In genomic region chr11:67486481-67487195, GRCh38 we compare ENCODE assay signal across 13 cellular contexts. TPM values are rescaled to one million over a fixed set of nuclear protein-coding genes. Genes with fewer than 3 reads are reported as not detected.
DNase-seq lines count a peak whose midpoint lies in the region; ATAC-seq, FAIRE-seq and TF ChIP-seq lines count a peak whose summit lies in the region.
"Had no signal": no experiment of that assay in that cellular context is flagged by ENCODE, and none has a peak within 500 bp of the region (broad histone marks: within the 10 kb centered on the region; RNA-seq: fewer than 3 reads in every experiment).

No MANE protein-coding gene starts in this region.

- FAIRE-seq in K562 (lab: Jason Lieb, UNC): no peak
- FAIRE-seq: HTR-8/SVneo had no signal

- no peaks in the 10 kb centered on the region for H3K9me3 Mint-ChIP-seq in type B pancreatic cell

- 87% methylated on average over 20 of the region's 20 CpGs for WGBS in K562 (ENCODE audit: insufficient coverage, low coverage, missing lambda C conversion rate)

- H3K36me3 ChIP-seq in K562 (ENCODE audit: control insufficient read depth, insufficient read depth, low read length): peaks cover 43% of the 10 kb centered on the region; the same call in 1 of the 3 replicates

- H4K20me1 ChIP-seq in K562 (replicated peaks; ENCODE audit: control insufficient read depth, insufficient read depth, low read length): no peaks in the 10 kb centered on the region

- no TSS peak for BruUV-seq in K562 (replicated peaks; lab: Mats Ljungman, UMichigan)

- no peak overlapping the region for H3K4me2 ChIP-seq in K562 (ENCODE audit: insufficient read depth, low read length)

- H3K9me3 ChIP-seq in K562 (replicated peaks; ENCODE audit: control insufficient read depth, insufficient read depth, low read depth, low read length): no peaks in the 10 kb centered on the region
- H3K9me3 ChIP-seq: Caco-2 had no signal

- in situ Hi-C loops in K562 (cut with MboI): no loop called here

- no peak overlapping the region for H3K4me3 ChIP-seq in K562

- H3K9ac ChIP-seq in K562 (ENCODE audit: insufficient read depth in 1 of 2, low read depth in 2 of 2, low read length in 2 of 2): peak overlapping the region in 1 of 2 experiments; percentile 80; a peak in 3 of 4 replicates

- no peak for TF ChIP-seq RAD21 in K562 (CRISPR knock-in tag; conservative IDR thresholded peaks at IDR 0.05 in 1 of 2, IDR thresholded peaks at IDR 0.05 in 1 of 2)

- H3K4me1 ChIP-seq in K562 (replicated peaks in 1 of 2; ENCODE audit: control insufficient read depth in 2 of 2, insufficient read depth in 2 of 2, low read length in 2 of 2): peaks cover 28 to 79% of the 10 kb centered on the region in 2 experiments

- no peak overlapping the region for H2AFZ ChIP-seq in K562 (ENCODE audit: low read depth, low read length)

- peak; percentile 45 for DNase-seq in stimulated activated naive CD4-positive, alpha-beta T cell treated with Interleukin-2 at 50 U/mL for 16 hours (lab: John Stamatoyannopoulos, UW)
- DNase-seq in stimulated activated naive CD4-positive, alpha-beta T cell (lab: John Stamatoyannopoulos, UW): no peak
- no peak for DNase-seq in K562 (ENCODE audit: extremely low read depth in 1 of 4, low spot score in 3 of 4)
- DNase-seq in type B pancreatic cell (ENCODE audit: extremely low spot score, unreplicated experiment): no peak
- DNase-seq in kidney tubule cell (ENCODE audit: low spot score): no peak
- no peak for DNase-seq in mucosa of gallbladder (ENCODE audit: low spot score)
- no peak for DNase-seq in ecto neural progenitor cell (ENCODE audit: low spot score)
- DNase-seq: Caco-2, cortex of kidney, NCI-H526 treated with DMSO at 0.1 percent for 48 hours had no signal

- peaks cover 34% of the 10 kb centered on the region for H3K79me2 ChIP-seq in K562 (ENCODE audit: control insufficient read depth, insufficient read depth, low read length)

- ATAC-seq in HG03432 (IDR thresholded peaks at IDR 0.05; ENCODE audit: unreplicated experiment) (peak; percentile 23), K562 (no peak)

- peak overlapping the region; percentile 57 for H3K4me3 Mint-ChIP-seq in type B pancreatic cell

- CTCF ChIA-PET in K562 (lab: Yijun Ruan, JAX; ENCODE audit: low intra/inter-chr PET ratio): no interaction called here

- TF ChIP-seq CTCF in K562 (IDR thresholded peaks at IDR 0.05 in 2 of 3, conservative IDR thresholded peaks at IDR 0.05 in 1 of 3; ENCODE audit: insufficient read depth in 2 of 3, low read depth in 1 of 3, low read length in 3 of 3) (no peak), type B pancreatic cell (conservative IDR thresholded peaks at IDR 0.05) (no peak)

- peaks cover 31% of the 10 kb centered on the region for H3K4me1 Mint-ChIP-seq in type B pancreatic cell (ENCODE audit: unreplicated experiment)

- TF ChIP-seq POLR2A in K562 (conservative IDR thresholded peaks at IDR 0.05): no peak

- no peak overlapping the region for H3K27ac Mint-ChIP-seq in type B pancreatic cell

- H3K27me3 ChIP-seq in K562 (ENCODE audit: control insufficient read depth in 2 of 2, insufficient read depth in 2 of 2, low read length in 2 of 2): no peaks in the 10 kb centered on the region

- TF ChIP-seq EP300 in K562 (IDR thresholded peaks at IDR 0.05; ENCODE audit: low read length): no peak

- peaks cover 3% of the 10 kb centered on the region for H3K27me3 Mint-ChIP-seq in type B pancreatic cell

- H3K27ac ChIP-seq in K562 (ENCODE audit: extremely low read depth, low read depth, low read length): peak overlapping the region; percentile 42; the same call in 2 of the 3 replicates
- H3K27ac ChIP-seq: VCaP had no signal

- H3K9me1 ChIP-seq in K562 (ENCODE audit: control insufficient read depth, insufficient read depth, low read length): no peaks in the 10 kb centered on the region

- POLR2A ChIA-PET in K562 (lab: Yijun Ruan, JAX): interaction anchor here (0.6 kb wide), 1 partner anchor 174 kb away, joined by 3 read pairs; no protein-coding TSS in a partner anchor

- peaks cover 13% of the 10 kb centered on the region for H3K36me3 Mint-ChIP-seq in type B pancreatic cell

- intact Hi-C loops in K562 (cut with micrococcal nuclease): no loop called here

RNA-seq across cellular contexts. Expression of gene AIP, which starts 3.8 kb away (rescaled TPM):
- total RNA-seq in K562 (2011; cell fraction: chromatin; rRNA removed; ENCODE audit: low replicate concordance): 16.7 and 49.3 TPM in 2 replicates
- total RNA-seq in K562 (2011; cell fraction: nucleolus; rRNA removed): 51.0 and 54.0 TPM in 2 replicates
- total RNA-seq in K562 (2011; cell fraction: nucleoplasm; rRNA removed): 29.5 and 34.8 TPM in 2 replicates
- 92.5 and 101 TPM in 2 replicates for total RNA-seq in K562 (2014; rRNA removed)
- 16.6 and 37.0 TPM in 2 replicates for total RNA-seq in K562 (2014; rRNA removed; fragmentation: Illumina TruSeq; extraction: Trizol)
- total RNA-seq in K562 (2015; rRNA removed; fragmentation: Illumina TruSeq; extraction: Trizol): 50.3 and 52.7 TPM in 2 replicates
- total RNA-seq in K562 (2021): 71.2 and 78.3 TPM in 2 replicates
- polyA plus RNA-seq in K562 (2011; rRNA removed): 66.6 and 98.4 TPM in 2 replicates
- polyA plus RNA-seq in K562 (2011; cell fraction: cytosol; rRNA removed): 124 and 170 TPM in 2 replicates
- 61.0 and 75.7 TPM in 2 replicates for polyA plus RNA-seq in K562 (2011; cell fraction: nucleus; rRNA removed)
- 81.9 and 121 TPM in 2 replicates for polyA plus RNA-seq in K562 (2012)
- polyA plus RNA-seq in K562 (2014; fragmentation: Illumina TruSeq; extraction: Trizol): 40.2 and 66.9 TPM in 2 replicates
- polyA plus RNA-seq in K562 (2014; fragmentation: Nextera tagmentation; extraction: Ambion mirVana): 10 to 100 TPM in 1 of 2 experiments, 1 to 10 TPM in 1; 5.2 to 16.2 TPM
- polyA plus RNA-seq in K562 (2014; rRNA removed): 85.1 and 92.7 TPM in 2 replicates
- 43.3 and 59.8 TPM in 2 replicates for polyA minus RNA-seq in K562 (2011; rRNA and poly(A)+ RNA removed)
- 48.4 and 57.2 TPM in 2 replicates for polyA minus RNA-seq in K562 (2011; cell fraction: cytosol; rRNA and poly(A)+ RNA removed)
- polyA minus RNA-seq in K562 (2011; cell fraction: nucleus; rRNA and poly(A)+ RNA removed): 22.1 and 26.9 TPM in 2 replicates
- 32.4 and 47.6 TPM in 2 replicates for total RNA-seq in type B pancreatic cell (ENCODE audit: low replicate concordance)
- 94.2 TPM for total RNA-seq in mucosa of gallbladder

RNA-seq across cellular contexts. Expression of gene TMEM134, which starts 17.6 kb away (rescaled TPM):
- total RNA-seq in K562 (2011; cell fraction: chromatin; rRNA removed; ENCODE audit: low replicate concordance): 5.8 and 18.7 TPM in 2 replicates
- total RNA-seq in K562 (2011; cell fraction: nucleolus; rRNA removed): 21.2 and 21.3 TPM in 2 replicates
- total RNA-seq in K562 (2011; cell fraction: nucleoplasm; rRNA removed): 17.5 and 22.7 TPM in 2 replicates
- total RNA-seq in K562 (2014; rRNA removed): 10.7 and 23.4 TPM in 2 replicates
- 1.3 and 1.5 TPM in 2 replicates for total RNA-seq in K562 (2014; rRNA removed; fragmentation: Illumina TruSeq; extraction: Trizol)
- total RNA-seq in K562 (2015; rRNA removed; fragmentation: Illumina TruSeq; extraction: Trizol): 10.3 and 10.7 TPM in 2 replicates
- 19.2 and 19.3 TPM in 2 replicates for total RNA-seq in K562 (2021)
- 17.5 and 26.2 TPM in 2 replicates for polyA plus RNA-seq in K562 (2011; rRNA removed)
- 79.1 and 131 TPM in 2 replicates for polyA plus RNA-seq in K562 (2011; cell fraction: cytosol; rRNA removed)
- 43.3 and 53.7 TPM in 2 replicates for polyA plus RNA-seq in K562 (2011; cell fraction: nucleus; rRNA removed)
- polyA plus RNA-seq in K562 (2012): 20.0 and 28.2 TPM in 2 replicates
- 6.3 and 11.1 TPM in 2 replicates for polyA plus RNA-seq in K562 (2014; fragmentation: Illumina TruSeq; extraction: Trizol)
- 1 to 10 TPM in 1 of 2 experiments, under 1 TPM in 1; 0.63 to 1.4 TPM for polyA plus RNA-seq in K562 (2014; fragmentation: Nextera tagmentation; extraction: Ambion mirVana)
- polyA plus RNA-seq in K562 (2014; rRNA removed): 48.4 and 58.9 TPM in 2 replicates
- polyA minus RNA-seq in K562 (2011; rRNA and poly(A)+ RNA removed): 1.3 and 2.0 TPM in 2 replicates
- polyA minus RNA-seq in K562 (2011; cell fraction: cytosol; rRNA and poly(A)+ RNA removed): 7.4 and 10.5 TPM in 2 replicates
- polyA minus RNA-seq in K562 (2011; cell fraction: nucleus; rRNA and poly(A)+ RNA removed): 12.4 and 12.8 TPM in 2 replicates
- 41.7 and 46.6 TPM in 2 replicates for total RNA-seq in type B pancreatic cell (ENCODE audit: low replicate concordance)
- total RNA-seq in mucosa of gallbladder: 75.1 TPM

RNA-seq across cellular contexts. Expression of gene PITPNM1, which starts 18.5 kb away (rescaled TPM):
- total RNA-seq in K562 (2011; cell fraction: chromatin; rRNA removed; ENCODE audit: low replicate concordance): 48.7 and 132 TPM in 2 replicates
- 82.2 and 92.7 TPM in 2 replicates for total RNA-seq in K562 (2011; cell fraction: nucleolus; rRNA removed)
- total RNA-seq in K562 (2011; cell fraction: nucleoplasm; rRNA removed): 41.5 and 53.5 TPM in 2 replicates
- total RNA-seq in K562 (2014; rRNA removed) (33.6 and 47.6 TPM in 2 replicates), K562 (2014; rRNA removed; fragmentation: Illumina TruSeq; extraction: Trizol) (9.3 and 11.2 TPM in 2 replicates), K562 (2015; rRNA removed; fragmentation: Illumina TruSeq; extraction: Trizol) (17.4 and 17.7 TPM in 2 replicates), K562 (2021) (50.2 and 53.7 TPM in 2 replicates), type B pancreatic cell (ENCODE audit: low replicate concordance) (50.4 and 51.7 TPM in 2 replicates), mucosa of gallbladder (51.0 TPM)
- polyA plus RNA-seq in K562 (2011; rRNA removed) (14.7 and 18.8 TPM in 2 replicates), K562 (2014; fragmentation: Illumina TruSeq; extraction: Trizol) (16.0 and 24.4 TPM in 2 replicates), K562 (2014; fragmentation: Nextera tagmentation; extraction: Ambion mirVana) (under 1 TPM; 0.11 to 0.25 TPM), K562 (2014; rRNA removed) (35.0 and 42.3 TPM in 2 replicates)
- polyA plus RNA-seq in K562 (2011; cell fraction: cytosol; rRNA removed): 15.2 and 52.3 TPM in 2 replicates
- polyA plus RNA-seq in K562 (2011; cell fraction: nucleus; rRNA removed): 72.4 and 144 TPM in 2 replicates
- 24.1 and 32.9 TPM in 2 replicates for polyA plus RNA-seq in K562 (2012)
- polyA minus RNA-seq in K562 (2011; rRNA and poly(A)+ RNA removed): 4.8 and 6.9 TPM in 2 replicates
- polyA minus RNA-seq in K562 (2011; cell fraction: cytosol; rRNA and poly(A)+ RNA removed): 15.8 and 16.3 TPM in 2 replicates
- polyA minus RNA-seq in K562 (2011; cell fraction: nucleus; rRNA and poly(A)+ RNA removed): 28.3 and 31.1 TPM in 2 replicates

RNA-seq across cellular contexts. Expression of gene CDK2AP2, which starts 21.3 kb away (rescaled TPM):
- total RNA-seq in K562 (2011; cell fraction: chromatin; rRNA removed; ENCODE audit: low replicate concordance): 21.8 and 52.5 TPM in 2 replicates
- 47.5 and 51.3 TPM in 2 replicates for total RNA-seq in K562 (2011; cell fraction: nucleolus; rRNA removed)
- total RNA-seq in K562 (2011; cell fraction: nucleoplasm; rRNA removed): 24.7 and 43.2 TPM in 2 replicates
- total RNA-seq in K562 (2014; rRNA removed) (34.6 and 53.3 TPM in 2 replicates), K562 (2014; rRNA removed; fragmentation: Illumina TruSeq; extraction: Trizol) (5.4 and 7.5 TPM in 2 replicates), K562 (2015; rRNA removed; fragmentation: Illumina TruSeq; extraction: Trizol) (21.7 and 22.1 TPM in 2 replicates), K562 (2021) (47.4 and 50.2 TPM in 2 replicates), type B pancreatic cell (ENCODE audit: low replicate concordance) (34.9 and 37.5 TPM in 2 replicates), mucosa of gallbladder (95.5 TPM)
- polyA plus RNA-seq in K562 (2011; rRNA removed) (11.4 and 28.8 TPM in 2 replicates), K562 (2014; fragmentation: Illumina TruSeq; extraction: Trizol) (41.5 and 56.9 TPM in 2 replicates), K562 (2014; fragmentation: Nextera tagmentation; extraction: Ambion mirVana) (1 to 10 TPM; 4.4 to 8.4 TPM), K562 (2014; rRNA removed) (34.6 and 37.1 TPM in 2 replicates)
- 58.0 and 87.1 TPM in 2 replicates for polyA plus RNA-seq in K562 (2011; cell fraction: cytosol; rRNA removed)
- 48.5 and 50.6 TPM in 2 replicates for polyA plus RNA-seq in K562 (2011; cell fraction: nucleus; rRNA removed)
- polyA plus RNA-seq in K562 (2012): 53.8 and 114 TPM in 2 replicates
- polyA minus RNA-seq in K562 (2011; rRNA and poly(A)+ RNA removed): 8.8 and 13.2 TPM in 2 replicates
- 28.2 and 40.6 TPM in 2 replicates for polyA minus RNA-seq in K562 (2011; cell fraction: cytosol; rRNA and poly(A)+ RNA removed)
- polyA minus RNA-seq in K562 (2011; cell fraction: nucleus; rRNA and poly(A)+ RNA removed): 15.3 and 30.5 TPM in 2 replicates

RNA-seq across cellular contexts. Expression of gene CABP4, which starts 31.5 kb away (rescaled TPM):
- total RNA-seq in K562 (2011; cell fraction: chromatin; rRNA removed; ENCODE audit: low replicate concordance): not detected in 2 replicates
- 0.92 TPM in 1 of 2 replicates, not detected in the other for total RNA-seq in K562 (2011; cell fraction: nucleolus; rRNA removed)
- total RNA-seq in K562 (2011; cell fraction: nucleoplasm; rRNA removed): 1.0 TPM in 1 of 2 replicates, not detected in the other
- total RNA-seq in K562 (2014; rRNA removed) (not detected in 2 replicates), K562 (2014; rRNA removed; fragmentation: Illumina TruSeq; extraction: Trizol) (not detected in 2 replicates), K562 (2015; rRNA removed; fragmentation: Illumina TruSeq; extraction: Trizol) (0.11 TPM in 1 of 2 replicates, not detected in the other), K562 (2021) (not detected in 2 replicates), type B pancreatic cell (ENCODE audit: low replicate concordance) (not detected in 2 replicates), mucosa of gallbladder (3.8 TPM)
- polyA plus RNA-seq in K562 (2011; rRNA removed) (0.08 TPM in 1 of 2 replicates, not detected in the other), K562 (2014; fragmentation: Illumina TruSeq; extraction: Trizol) (not detected in 2 replicates), K562 (2014; fragmentation: Nextera tagmentation; extraction: Ambion mirVana) (not detected), K562 (2014; rRNA removed) (not detected in 2 replicates)
- polyA plus RNA-seq in K562 (2011; cell fraction: cytosol; rRNA removed): 0.16 TPM in 1 of 2 replicates, not detected in the other
- 0.26 TPM in 1 of 2 replicates, not detected in the other for polyA plus RNA-seq in K562 (2011; cell fraction: nucleus; rRNA removed)
- 0.14 and 0.20 TPM in 2 replicates for polyA plus RNA-seq in K562 (2012)
- not detected in 2 replicates for polyA minus RNA-seq in K562 (2011; rRNA and poly(A)+ RNA removed)
- not detected in 2 replicates for polyA minus RNA-seq in K562 (2011; cell fraction: cytosol; rRNA and poly(A)+ RNA removed)
- polyA minus RNA-seq in K562 (2011; cell fraction: nucleus; rRNA and poly(A)+ RNA removed): not detected in 2 replicates
- total RNA-seq: Caco-2 had no signal
